ENCODE assay signal across 16 cellular contexts in genomic region chr22:50522806-50523438, GRCh38. TPM values are rescaled to one million over a fixed set of nuclear protein-coding genes. Genes with fewer than 3 reads are reported as not detected.
DNase-seq lines count a peak whose midpoint lies in the region; ATAC-seq and TF ChIP-seq lines count a peak whose summit lies in the region.
"Had no signal": no experiment of that assay in that cellular context is flagged by ENCODE, and none has a peak within 500 bp of the region (broad histone marks: within the 10 kb centered on the region; RNA-seq: fewer than 3 reads in every experiment).

No MANE protein-coding gene starts in this region.

- POLR2A ChIA-PET in CD8-positive, alpha-beta T cell (lab: Charles Lee) = interaction anchor here (1.1 to 1.3 kb wide), 3 partner anchors 15 to 98 kb away, joined by 3 to 6 read pairs (median 5); partner anchors contain the start of genes LMF2 and NCAPH2
- POLR2A ChIA-PET in activated B cell treated with CpG ODN at 0.5 μM for 24 hours (lab: Charles Lee) = interaction anchor here (0.6 to 4.9 kb wide), 7 partner anchors 15 to 98 kb away, joined by 3 to 94 read pairs (median 5); partner anchors contain the start of genes LMF2, NCAPH2 and SYCE3

- intact Hi-C loops in CD8-positive, alpha-beta T cell (cut with DNase I, micrococcal nuclease) = loop anchor here in 1 of 2 experiments (10.0 kb wide), 1 partner anchor 558 kb away; the partner anchor contains the start of gene PIM3
- intact Hi-C loops in activated B cell treated with CpG ODN at 0.5 μM for 24 hours (cut with micrococcal nuclease) = no loop called here

- H3K27me3 ChIP-seq in CD8-positive, alpha-beta T cell (ENCODE audit: insufficient read depth, low read length) = no peaks in the 10 kb centered on the region
- H3K27me3 ChIP-seq: cardiac muscle cell had no signal

- H3K27ac Mint-ChIP-seq in CD8-positive, alpha-beta T cell = no peak overlapping the region
- no peak overlapping the region for H3K27ac Mint-ChIP-seq in activated B cell treated with CpG ODN at 0.5 μM for 24 hours

- H3K36me3 ChIP-seq in CD8-positive, alpha-beta T cell (ENCODE audit: insufficient read depth, low read length) = peaks cover 37% of the 10 kb centered on the region

- H3K9me3 Mint-ChIP-seq in CD8-positive, alpha-beta T cell = no peaks in the 10 kb centered on the region
- no peaks in the 10 kb centered on the region for H3K9me3 Mint-ChIP-seq in activated B cell treated with CpG ODN at 0.5 μM for 24 hours

- no peak overlapping the region for H3K4me3 ChIP-seq in CD8-positive, alpha-beta T cell (ENCODE audit: low read depth, low read length)
- H3K4me3 ChIP-seq: BLaER1, cardiac muscle cell, SK-N-MC had no signal

- H3K9me3 ChIP-seq in CD8-positive, alpha-beta T cell (ENCODE audit: low read length) = no peaks in the 10 kb centered on the region
- H3K9me3 ChIP-seq: BLaER1, psoas muscle had no signal

- TF ChIP-seq CTCF in 22Rv1 (IDR thresholded peaks at IDR 0.05) = no peak
- no peak for TF ChIP-seq CTCF in CD8-positive, alpha-beta T cell (IDR thresholded peaks at IDR 0.05)
- no peak for TF ChIP-seq CTCF in activated B cell treated with CpG ODN at 0.5 μM for 24 hours (IDR thresholded peaks at IDR 0.05)

- H3K36me3 Mint-ChIP-seq in CD8-positive, alpha-beta T cell = peaks cover 40% of the 10 kb centered on the region
- peaks cover 49% of the 10 kb centered on the region for H3K36me3 Mint-ChIP-seq in activated B cell treated with CpG ODN at 0.5 μM for 24 hours (ENCODE audit: low read depth)

- H3K4me1 Mint-ChIP-seq in CD8-positive, alpha-beta T cell (ENCODE audit: low read depth) = peaks cover 21% of the 10 kb centered on the region
- H3K4me1 Mint-ChIP-seq in activated B cell treated with CpG ODN at 0.5 μM for 24 hours = peaks cover 21% of the 10 kb centered on the region

- H3K4me1 ChIP-seq in CD8-positive, alpha-beta T cell (ENCODE audit: insufficient read depth, low read length) = peaks cover 26% of the 10 kb centered on the region

- no peaks in the 10 kb centered on the region for H3K27me3 Mint-ChIP-seq in CD8-positive, alpha-beta T cell (ENCODE audit: low read depth)
- H3K27me3 Mint-ChIP-seq in activated B cell treated with CpG ODN at 0.5 μM for 24 hours = no peaks in the 10 kb centered on the region

- no peak for ATAC-seq in CD8-positive, alpha-beta T cell
- ATAC-seq in activated B cell treated with CpG ODN at 0.5 μM for 24 hours (ENCODE audit: low read depth) (no peak), GM21447 (IDR thresholded peaks at IDR 0.05; ENCODE audit: unreplicated experiment) (no peak), GM19395 (IDR thresholded peaks at IDR 0.05; ENCODE audit: unreplicated experiment) (no peak)
- ATAC-seq: psoas muscle had no signal

- CTCF ChIA-PET in CD8-positive, alpha-beta T cell (lab: Charles Lee) = interaction anchor here (1.0 to 1.7 kb wide), 2 partner anchors 9 to 14 kb away, joined by 3 to 6 read pairs; no protein-coding TSS in a partner anchor
- CTCF ChIA-PET in activated B cell treated with CpG ODN at 0.5 μM for 24 hours (lab: Charles Lee) = interaction anchor here (1.6 kb wide), 1 partner anchor 40 kb away, joined by 3 read pairs; the partner anchor contains the start of gene SYCE3

- DNase-seq in CD8-positive, alpha-beta T cell = no peak
- DNase-seq in activated B cell treated with CpG ODN at 0.5 μM for 24 hours = no peak
- peak; percentile 46 for DNase-seq in islet precursor cell
- DNase-seq in NCI-H345 treated with DMSO at 0.1 percent for 48 hours (lab: John Stamatoyannopoulos, UW; ENCODE audit: unreplicated experiment) = no peak
- DNase-seq: DMS79 treated with DMSO at 0.1 percent for 48 hours, GOT3, NCI-H146, NCI-H510A treated with DMSO at 0.1 percent for 48 hours, psoas muscle had no signal

- H3K27ac ChIP-seq in 22Rv1 = peak overlapping the region; percentile 99
- no peak overlapping the region for H3K27ac ChIP-seq in CD8-positive, alpha-beta T cell (ENCODE audit: low read depth, low read length)
- H3K27ac ChIP-seq: BLaER1, cardiac muscle cell, psoas muscle, SK-N-MC had no signal

- H3K4me3 Mint-ChIP-seq in CD8-positive, alpha-beta T cell = peak overlapping the region; percentile 18
- peak overlapping the region; percentile 7 for H3K4me3 Mint-ChIP-seq in activated B cell treated with CpG ODN at 0.5 μM for 24 hours

RNA-seq across cellular contexts. Expression of gene SCO2, which starts 2.5 kb away (rescaled TPM):
- 1 to 10 TPM; 1.5 to 4.2 TPM for total RNA-seq in CD8-positive, alpha-beta T cell
- total RNA-seq in activated B cell treated with CpG ODN at 0.5 μM for 24 hours = 7.1 and 11.6 TPM in 2 replicates
- total RNA-seq: cardiac muscle cell had no signal

RNA-seq across cellular contexts. Expression of gene TYMP, which starts 6.9 kb away (rescaled TPM):
- total RNA-seq in CD8-positive, alpha-beta T cell = 1 to 10 TPM; 3.4 to 4.7 TPM
- total RNA-seq in activated B cell treated with CpG ODN at 0.5 μM for 24 hours = 91.8 and 92.9 TPM in 2 replicates

RNA-seq across cellular contexts. Expression of gene NCAPH2, which starts 14.9 kb away (rescaled TPM):
- 100 to 1,000 TPM; 206 to 209 TPM for total RNA-seq in CD8-positive, alpha-beta T cell
- total RNA-seq in activated B cell treated with CpG ODN at 0.5 μM for 24 hours = 63.9 and 68.2 TPM in 2 replicates

RNA-seq across cellular contexts. Expression of gene LMF2, which starts 15.4 kb away (rescaled TPM):
- total RNA-seq in CD8-positive, alpha-beta T cell = 10 to 100 TPM; 87.8 to 92.0 TPM
- total RNA-seq in activated B cell treated with CpG ODN at 0.5 μM for 24 hours = 76.6 and 81.0 TPM in 2 replicates

RNA-seq across cellular contexts. Expression of gene KLHDC7B, which starts 22.8 kb away (rescaled TPM):
- total RNA-seq in CD8-positive, alpha-beta T cell = 1 to 10 TPM; 2.1 to 2.3 TPM
- 4.9 and 5.2 TPM in 2 replicates for total RNA-seq in activated B cell treated with CpG ODN at 0.5 μM for 24 hours
- total RNA-seq: subcutaneous adipose tissue had no signal

Comparison
In these comparisons a context has a peak if more than half of its experiments do, and no peak if none do; other contexts are left out.
1. RNA of gene TYMP, which starts 6.9 kb away (total RNA-seq): 91.8 to 92.9 TPM in activated B cell treated with CpG ODN at 0.5 μM for 24 hours; 3.4 to 4.7 TPM in CD8-positive, alpha-beta T cell; every median in the first group is over 10 times any median in the second.